20 cellular contexts compared by ENCODE assay signal in genomic region chr15:58583171-58583908, GRCh38.
DNase-seq lines count a peak whose midpoint lies in the region; ATAC-seq, FAIRE-seq and TF ChIP-seq lines count a peak whose summit lies in the region.
"Had no signal": no experiment of that assay in that cellular context is flagged by ENCODE, and none has a peak within 500 bp of the region (broad histone marks: within the 10 kb centered on the region; RNA-seq: fewer than 3 reads in every experiment).

No MANE protein-coding gene starts in this region.

- no peak overlapping the region for H3K4me3 ChIP-seq in A549
- no peak overlapping the region; a peak in 2 of 20 replicates for H3K4me3 ChIP-seq in BLaER1 treated with 17β-estradiol and CSF1 and Interleukin-3, amounts not matched to agents 10 nM and 100 nM
- H3K4me3 ChIP-seq in kidney (ENCODE audit: low read length in 2 of 2) = no peak overlapping the region

- POLR2A ChIA-PET in A549 (lab: Yijun Ruan, JAX) = no interaction called here

- no peak for TF ChIP-seq EP300 in A549 (IDR thresholded peaks at IDR 0.05)

- CTCF ChIA-PET in A549 (lab: Yijun Ruan, JAX) = interaction anchor here (0.6 to 5.0 kb wide), 4 partner anchors 9 to 355 kb away, joined by 3 to 17 read pairs (median 3); no protein-coding TSS in a partner anchor

- ATAC-seq in A549 (no peak), HG03342 (IDR thresholded peaks at IDR 0.05; ENCODE audit: unreplicated experiment) (no peak), GM21390 (IDR thresholded peaks at IDR 0.05; ENCODE audit: unreplicated experiment) (no peak)
- ATAC-seq: HCT116 had no signal

- H3K9me3 ChIP-seq in A549 (peaks cover 19% of the 10 kb centered on the region; the same call in 2 of the 3 replicates), kidney (ENCODE audit: control insufficient read depth in 1 of 2, low read length in 2 of 2) (no peaks in the 10 kb centered on the region)
- H3K9me3 ChIP-seq in BLaER1 treated with 17β-estradiol and CSF1 and Interleukin-3, amounts not matched to agents 10 nM and 100 nM (replicated peaks in 1 of 11) = peaks cover 7 to 54% (median 49%) of the 10 kb centered on the region in 11 experiments; a peak in 20 of 22 replicates

- no peak overlapping the region for H3K27ac ChIP-seq in A549
- H3K27ac ChIP-seq in BLaER1 treated with 17β-estradiol and CSF1 and Interleukin-3, amounts not matched to agents 10 nM and 100 nM = peak overlapping the region in 6 of 11 experiments; percentile 10 to 83 (median 71); a peak in 11 of 22 replicates
- no peak overlapping the region for H3K27ac ChIP-seq in kidney (ENCODE audit: low read depth in 2 of 2, low read length in 2 of 2)

- peaks cover 0 to 4% (median 0%) of the 10 kb centered on the region in 11 experiments; a peak in 3 of 22 replicates for H3K36me3 ChIP-seq in BLaER1 treated with 17β-estradiol and CSF1 and Interleukin-3, amounts not matched to agents 10 nM and 100 nM
- no peaks in the 10 kb centered on the region for H3K36me3 ChIP-seq in kidney (ENCODE audit: control insufficient read depth in 1 of 2, insufficient read depth in 2 of 2, low read length in 2 of 2)

- no peaks in the 10 kb centered on the region for H3K27me3 ChIP-seq in BLaER1 treated with 17β-estradiol and CSF1 and Interleukin-3, amounts not matched to agents 10 nM and 100 nM

- peak; percentile 74 for FAIRE-seq in A549 (lab: Jason Lieb, UNC)
- peak; percentile 37 for FAIRE-seq in kidney (lab: Jason Lieb, UNC)

- no peak for TF ChIP-seq POLR2A in A549 (IDR thresholded peaks at IDR 0.05; ENCODE audit: low read length)

- TF ChIP-seq RAD21 in A549 (conservative IDR thresholded peaks at IDR 0.05 in 1 of 2, IDR thresholded peaks at IDR 0.05 in 1 of 2) = no peak

- H3K9ac ChIP-seq in BLaER1 treated with 17β-estradiol and CSF1 and Interleukin-3, amounts not matched to agents 10 nM and 100 nM = peak overlapping the region in 2 of 11 experiments; percentile 51 to 63; a peak in 3 of 22 replicates
- no peak overlapping the region for H3K9ac ChIP-seq in kidney (ENCODE audit: low read length in 2 of 2)

- no peaks in the 10 kb centered on the region for H4K20me1 ChIP-seq in BLaER1 treated with 17β-estradiol and CSF1 and Interleukin-3, amounts not matched to agents 10 nM and 100 nM

- TF ChIP-seq CTCF in A549 (IDR thresholded peaks at IDR 0.05) (no peak), kidney (IDR thresholded peaks at IDR 0.05; ENCODE audit: borderline replicate concordance, extremely low read depth, insufficient read depth) (no peak)

- DNase-seq in A549 (ENCODE audit: low read depth in 1 of 2, low spot score in 1 of 2) = no peak
- peak; percentile 69 for DNase-seq in RPMI8226
- DNase-seq in kidney = no peak
- DNase-seq in NCI-H526 treated with DMSO at 0.1 percent for 48 hours (lab: John Stamatoyannopoulos, UW) = no peak
- DNase-seq: AML-193; Caco-2; CD4-positive, alpha-beta T cell; DMS153; GDM1; GOT3; MM.1S; NCI-H1694 treated with DMSO at 0.1 percent for 48 hours; NCI-H2107; NCI-H510A; NCI-H774; OCI-M1 had no signal

- intact Hi-C loops in kidney (cut with DNase I) = no loop called here

- H3K4me2 ChIP-seq in A549 = no peak overlapping the region
- H3K4me2 ChIP-seq in BLaER1 treated with 17β-estradiol and CSF1 and Interleukin-3, amounts not matched to agents 10 nM and 100 nM = peak overlapping the region in 9 of 11 experiments; percentile 4 to 83 (median 77); a peak in 14 of 22 replicates

- peaks cover 4% of the 10 kb centered on the region; the same call in 1 of the 3 replicates for H3K4me1 ChIP-seq in A549
- H3K4me1 ChIP-seq in BLaER1 treated with 17β-estradiol and CSF1 and Interleukin-3, amounts not matched to agents 10 nM and 100 nM = peaks cover 42 to 73% (median 50%) of the 10 kb centered on the region in 10 experiments
- peaks cover 0 to 4% of the 10 kb centered on the region in 2 donors for H3K4me1 ChIP-seq in kidney (ENCODE audit: control insufficient read depth in 1 of 2, insufficient read depth in 1 of 2, low read depth in 1 of 2, low read length in 2 of 2)

- 89% methylated on average over 3 of the region's 3 CpGs for WGBS in A549 (ENCODE audit: missing lambda C conversion rate)

TF ChIP-seq in A549, 52 proteins besides CTCF, POLR2A, EP300 and RAD21:
- TF ChIP-seq BCL3 (IDR thresholded peaks at IDR 0.05) (no peak), NPAS2 (CRISPR knock-in tag; IDR thresholded peaks at IDR 0.05; ENCODE audit: borderline replicate concordance) (no peak), FOSL2 (IDR thresholded peaks at IDR 0.05) (no peak), FOSL2 (CRISPR knock-in tag; IDR thresholded peaks at IDR 0.05) (no peak), EHF (CRISPR knock-in tag; IDR thresholded peaks at IDR 0.05) (no peak), CHD2 (IDR thresholded peaks at IDR 0.05; ENCODE audit: low read length, partially characterized antibody) (no peak), NFE2L2 (conservative IDR thresholded peaks at IDR 0.05; ENCODE audit: low read length) (no peak), POLR2AphosphoS2 (conservative IDR thresholded peaks at IDR 0.05; ENCODE audit: low read length) (no peak), HEYL (CRISPR knock-in tag; IDR thresholded peaks at IDR 0.05) (no peak), GATA3 (IDR thresholded peaks at IDR 0.05; ENCODE audit: borderline replicate concordance) (no peak), HDAC2 (IDR thresholded peaks at IDR 0.05) (no peak), NR3C1 (IDR thresholded peaks at IDR 0.05) (no peak), CHD4 (IDR thresholded peaks at IDR 0.05; ENCODE audit: borderline replicate concordance) (no peak), JUNB (IDR thresholded peaks at IDR 0.05) (no peak), TP53 (CRISPR knock-in tag; IDR thresholded peaks at IDR 0.05) (no peak)
- TF ChIP-seq, protein P1, sequence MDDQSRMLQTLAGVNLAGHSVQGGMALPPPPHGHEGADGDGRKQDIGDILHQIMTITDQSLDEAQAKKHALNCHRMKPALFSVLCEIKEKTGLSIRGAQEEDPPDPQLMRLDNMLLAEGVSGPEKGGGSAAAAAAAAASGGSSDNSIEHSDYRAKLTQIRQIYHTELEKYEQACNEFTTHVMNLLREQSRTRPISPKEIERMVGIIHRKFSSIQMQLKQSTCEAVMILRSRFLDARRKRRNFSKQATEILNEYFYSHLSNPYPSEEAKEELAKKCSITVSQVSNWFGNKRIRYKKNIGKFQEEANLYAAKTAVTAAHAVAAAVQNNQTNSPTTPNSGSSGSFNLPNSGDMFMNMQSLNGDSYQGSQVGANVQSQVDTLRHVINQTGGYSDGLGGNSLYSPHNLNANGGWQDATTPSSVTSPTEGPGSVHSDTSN (IDR thresholded peaks at IDR 0.05) = no peak
- TF ChIP-seq, protein P2, sequence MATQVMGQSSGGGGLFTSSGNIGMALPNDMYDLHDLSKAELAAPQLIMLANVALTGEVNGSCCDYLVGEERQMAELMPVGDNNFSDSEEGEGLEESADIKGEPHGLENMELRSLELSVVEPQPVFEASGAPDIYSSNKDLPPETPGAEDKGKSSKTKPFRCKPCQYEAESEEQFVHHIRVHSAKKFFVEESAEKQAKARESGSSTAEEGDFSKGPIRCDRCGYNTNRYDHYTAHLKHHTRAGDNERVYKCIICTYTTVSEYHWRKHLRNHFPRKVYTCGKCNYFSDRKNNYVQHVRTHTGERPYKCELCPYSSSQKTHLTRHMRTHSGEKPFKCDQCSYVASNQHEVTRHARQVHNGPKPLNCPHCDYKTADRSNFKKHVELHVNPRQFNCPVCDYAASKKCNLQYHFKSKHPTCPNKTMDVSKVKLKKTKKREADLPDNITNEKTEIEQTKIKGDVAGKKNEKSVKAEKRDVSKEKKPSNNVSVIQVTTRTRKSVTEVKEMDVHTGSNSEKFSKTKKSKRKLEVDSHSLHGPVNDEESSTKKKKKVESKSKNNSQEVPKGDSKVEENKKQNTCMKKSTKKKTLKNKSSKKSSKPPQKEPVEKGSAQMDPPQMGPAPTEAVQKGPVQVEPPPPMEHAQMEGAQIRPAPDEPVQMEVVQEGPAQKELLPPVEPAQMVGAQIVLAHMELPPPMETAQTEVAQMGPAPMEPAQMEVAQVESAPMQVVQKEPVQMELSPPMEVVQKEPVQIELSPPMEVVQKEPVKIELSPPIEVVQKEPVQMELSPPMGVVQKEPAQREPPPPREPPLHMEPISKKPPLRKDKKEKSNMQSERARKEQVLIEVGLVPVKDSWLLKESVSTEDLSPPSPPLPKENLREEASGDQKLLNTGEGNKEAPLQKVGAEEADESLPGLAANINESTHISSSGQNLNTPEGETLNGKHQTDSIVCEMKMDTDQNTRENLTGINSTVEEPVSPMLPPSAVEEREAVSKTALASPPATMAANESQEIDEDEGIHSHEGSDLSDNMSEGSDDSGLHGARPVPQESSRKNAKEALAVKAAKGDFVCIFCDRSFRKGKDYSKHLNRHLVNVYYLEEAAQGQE (IDR thresholded peaks at IDR 0.05) = no peak

Comparison
In these comparisons a context has a peak if more than half of its experiments do, and no peak if none do; other contexts are left out.
1. H3K27ac ChIP-seq: peak in BLaER1 treated with 17β-estradiol and CSF1 and Interleukin-3, amounts not matched to agents 10 nM and 100 nM (6 of 11); none in A549 (0 of 2) and kidney (0 of 2).